Comparison of ENCODE assay signal across 11 cellular contexts in the genomic region with DNA sequence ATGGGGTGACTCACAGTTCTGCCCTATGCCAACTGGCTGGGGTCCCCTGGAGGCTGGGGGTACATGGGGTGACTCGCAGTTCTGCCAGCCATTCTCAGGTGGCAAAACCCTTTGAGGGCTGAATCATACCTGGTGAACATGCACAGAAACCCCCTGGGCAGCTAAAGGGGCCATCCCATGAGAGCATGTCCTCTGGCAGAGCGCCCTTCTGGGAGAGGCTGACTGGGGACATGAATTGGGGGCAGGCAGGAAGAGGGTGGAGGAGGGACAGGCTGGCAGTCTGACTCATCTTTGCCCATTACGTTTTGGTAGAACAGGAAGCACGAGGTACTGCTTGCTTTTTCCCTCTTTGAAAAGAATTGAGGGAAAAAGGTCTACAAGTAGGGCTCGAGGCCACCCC. TPM values are rescaled to one million over a fixed set of nuclear protein-coding genes. Genes with fewer than 3 reads are reported as not detected.
DNase-seq lines count a peak whose midpoint lies in the region; ATAC-seq lines count a peak whose summit lies in the region.
"Had no signal": no experiment of that assay in that cellular context is flagged by ENCODE, and none has a peak within 500 bp of the region (broad histone marks: within the 10 kb centered on the region; RNA-seq: fewer than 3 reads in every experiment).

No MANE protein-coding gene starts in this region.

- ATAC-seq in activated naive CD4-positive, alpha-beta T cell treated with anti-CD3 and anti-CD28 coated beads, Interleukin-2, amount 50 U/mL, for 72 hours = peak; percentile 45 to 80
- ATAC-seq in GM21390 (IDR thresholded peaks at IDR 0.05; ENCODE audit: unreplicated experiment) = no peak
- no peak for ATAC-seq in HG02981 (IDR thresholded peaks at IDR 0.05; ENCODE audit: unreplicated experiment)
- ATAC-seq in HG03039 (IDR thresholded peaks at IDR 0.05; ENCODE audit: unreplicated experiment) = no peak
- ATAC-seq in GM18498 (IDR thresholded peaks at IDR 0.05; ENCODE audit: unreplicated experiment) = no peak

- no peaks in the 10 kb centered on the region for H3K27me3 Mint-ChIP-seq in T-helper 2 cell treated with Interferon-gamma antibody and Interleukin-4, amounts not matched to agents 5 μg/mL and 100 μg/mL, for 36 hours (ENCODE audit: low read depth)

- peaks cover 92% of the 10 kb centered on the region for H3K36me3 Mint-ChIP-seq in T-helper 2 cell treated with Interferon-gamma antibody and Interleukin-4, amounts not matched to agents 5 μg/mL and 100 μg/mL, for 36 hours (ENCODE audit: low read depth)
- H3K36me3 Mint-ChIP-seq in activated naive CD4-positive, alpha-beta T cell treated with anti-CD3 and anti-CD28 coated beads, Interleukin-2, amount 50 U/mL, for 72 hours = peaks cover 83 to 91% of the 10 kb centered on the region in 2 donors

- H3K4me3 Mint-ChIP-seq in T-helper 2 cell treated with Interferon-gamma antibody and Interleukin-4, amounts not matched to agents 5 μg/mL and 100 μg/mL, for 36 hours = no peak overlapping the region

- peak; percentile 56 for DNase-seq in HK-2 (ENCODE audit: unreplicated experiment)
- DNase-seq in T-helper 2 cell treated with Interferon-gamma antibody and Interleukin-4, amounts not matched to agents 5 μg/mL and 100 μg/mL, for 36 hours (ENCODE audit: low spot score) = no peak
- peak in 1 of 2 donors; percentile 88 for DNase-seq in activated naive CD4-positive, alpha-beta T cell treated with anti-CD3 and anti-CD28 coated beads, Interleukin-2, amount 50 U/mL, for 72 hours (ENCODE audit: low spot score in 2 of 2)
- DNase-seq in stimulated activated CD4-positive, alpha-beta T cell treated with anti-CD3 and anti-CD28 coated beads, Interleukin-2, amount 100 ng/mL, for 4 hours (ENCODE audit: low read depth) = peak; percentile 74
- DNase-seq: GF-D8, glutamatergic neuron, NCI-H187 treated with DMSO at 0.1 percent for 48 hours had no signal

- peaks cover 68% of the 10 kb centered on the region for H3K4me1 Mint-ChIP-seq in T-helper 2 cell treated with Interferon-gamma antibody and Interleukin-4, amounts not matched to agents 5 μg/mL and 100 μg/mL, for 36 hours (ENCODE audit: low read depth)

- no peaks in the 10 kb centered on the region for H3K9me3 Mint-ChIP-seq in T-helper 2 cell treated with Interferon-gamma antibody and Interleukin-4, amounts not matched to agents 5 μg/mL and 100 μg/mL, for 36 hours
- H3K9me3 Mint-ChIP-seq in activated naive CD4-positive, alpha-beta T cell treated with anti-CD3 and anti-CD28 coated beads, Interleukin-2, amount 50 U/mL, for 72 hours = no peaks in the 10 kb centered on the region

- H3K27ac Mint-ChIP-seq in T-helper 2 cell treated with Interferon-gamma antibody and Interleukin-4, amounts not matched to agents 5 μg/mL and 100 μg/mL, for 36 hours = peak overlapping the region; percentile 55
- H3K27ac Mint-ChIP-seq in activated naive CD4-positive, alpha-beta T cell treated with anti-CD3 and anti-CD28 coated beads, Interleukin-2, amount 50 U/mL, for 72 hours = peak overlapping the region; percentile 85 to 91

RNA-seq across cellular contexts. Expression of gene TRAF1, which starts 16.7 kb away (rescaled TPM):
- 100 to 1,000 TPM in 1 of 2 donors, 10 to 100 TPM in 1; 99.5 to 100 TPM for total RNA-seq in activated naive CD4-positive, alpha-beta T cell treated with anti-CD3 and anti-CD28 coated beads, Interleukin-2, amount 50 U/mL, for 72 hours

RNA-seq across cellular contexts. Expression of gene PHF19, which starts 32.9 kb away (rescaled TPM):
- total RNA-seq in activated naive CD4-positive, alpha-beta T cell treated with anti-CD3 and anti-CD28 coated beads, Interleukin-2, amount 50 U/mL, for 72 hours = 100 to 1,000 TPM; 305 to 312 TPM

Comparison
In these comparisons a context has a peak if more than half of its experiments do, and no peak if none do; other contexts are left out.
1. ATAC-seq: peak in activated naive CD4-positive, alpha-beta T cell treated with anti-CD3 and anti-CD28 coated beads, Interleukin-2, amount 50 U/mL, for 72 hours (2 of 2); none in GM21390 (single experiment), HG02981 (single experiment), HG03039 (single experiment) and GM18498 (single experiment).